22 cellular contexts compared by ENCODE assay signal in the genomic region with DNA sequence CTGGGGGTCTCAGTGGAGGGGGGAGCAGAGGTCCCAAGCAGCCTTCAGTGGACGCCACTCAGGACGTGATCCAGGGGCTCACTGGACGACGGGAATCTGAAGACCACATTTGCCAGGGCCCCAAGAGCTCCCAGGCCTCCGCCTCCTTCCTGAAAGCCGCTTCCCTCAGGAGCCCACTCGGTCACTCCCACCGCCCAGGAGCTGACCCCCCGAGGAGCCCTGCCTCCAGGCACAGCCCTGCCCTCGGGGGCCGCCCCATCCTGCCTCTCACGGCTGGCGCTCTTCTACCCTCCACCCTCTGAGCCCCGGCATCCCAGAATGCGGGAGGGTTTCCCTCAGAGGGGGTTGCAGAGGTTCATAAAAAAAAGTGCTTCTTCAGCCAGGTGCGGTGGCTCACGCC.
"Had no signal": no experiment of that assay in that cellular context is flagged by ENCODE, and none has a peak within 500 bp of the region (broad histone marks: within the 10 kb centered on the region; RNA-seq: fewer than 3 reads in every experiment).

No MANE protein-coding gene starts in this region.

- H3K4me1 ChIP-seq: prostate gland, right lobe of liver had no signal

- H3K4me1 Mint-ChIP-seq: activated naive CD4-positive, alpha-beta T cell treated with anti-CD3 and anti-CD28 coated beads, Interleukin-2, amount 10 ng/mL, durations not matched to agents 7 days and 5 days; memory B cell had no signal

- H3K27me3 Mint-ChIP-seq: activated naive CD4-positive, alpha-beta T cell treated with anti-CD3 and anti-CD28 coated beads, Interleukin-2, amount 10 ng/mL, durations not matched to agents 7 days and 5 days; effector memory CD8-positive, alpha-beta T cell; memory B cell; naive thymus-derived CD4-positive, alpha-beta T cell had no signal

- H3K4me3 ChIP-seq: left lung, mucosa of descending colon, neural progenitor cell, prostate gland, right lobe of liver, smooth muscle cell had no signal

- FAIRE-seq: keratinocyte, urothelium cell line had no signal

- H3K9me3 Mint-ChIP-seq: activated naive CD4-positive, alpha-beta T cell treated with anti-CD3 and anti-CD28 coated beads, Interleukin-2, amount 10 ng/mL, durations not matched to agents 7 days and 5 days; effector memory CD8-positive, alpha-beta T cell; memory B cell; naive thymus-derived CD4-positive, alpha-beta T cell; neural progenitor cell; stimulated activated effector memory CD8-positive, alpha-beta T cell treated with anti-CD3 and anti-CD28 coated beads, Interleukin-12 subunit alpha, Interleukin-12 subunit beta, amount 100 ng/mL, for 72 hours had no signal

- H3K4me3 Mint-ChIP-seq: activated naive CD4-positive, alpha-beta T cell treated with anti-CD3 and anti-CD28 coated beads, Interleukin-2, amount 10 ng/mL, durations not matched to agents 7 days and 5 days; effector memory CD8-positive, alpha-beta T cell; memory B cell; naive thymus-derived CD4-positive, alpha-beta T cell; neural progenitor cell; stimulated activated effector memory CD8-positive, alpha-beta T cell treated with anti-CD3 and anti-CD28 coated beads, Interleukin-12 subunit alpha, Interleukin-12 subunit beta, amount 100 ng/mL, for 72 hours had no signal

- H3K9me3 ChIP-seq: left lung, mucosa of descending colon, prostate gland, right lobe of liver had no signal

- DNase-seq: activated CD4-positive, alpha-beta T cell treated with anti-CD3 and anti-CD28 coated beads for 1 hour; activated CD8-positive, alpha-beta memory T cell treated with anti-CD3 and anti-CD28 coated beads for 24 hours; activated CD8-positive, alpha-beta memory T cell treated with anti-CD3 and anti-CD28 coated beads, Interleukin-2, amount 50 U/mL, for 48 hours; activated effector memory CD4-positive, alpha-beta T cell treated with Interleukin-2 at 50 U/mL for 16 hours; activated naive CD4-positive, alpha-beta T cell treated with anti-CD3 and anti-CD28 coated beads, Interleukin-2, amount 10 ng/mL, durations not matched to agents 7 days and 5 days; activated T-cell treated with anti-CD3 and anti-CD28 coated beads, Interleukin-2, amount 50 U/mL, for 48 hours; effector memory CD8-positive, alpha-beta T cell; hypothalamus; mucosa of descending colon; naive thymus-derived CD4-positive, alpha-beta T cell; right lobe of liver; stimulated activated CD4-positive, alpha-beta T cell treated with anti-CD3 and anti-CD28 coated beads, Interleukin-4, amount 100 ng/mL, for 24 hours; T-helper 2 cell had no signal

- H3K4me2 ChIP-seq: neural progenitor cell, smooth muscle cell had no signal

- H3K9ac ChIP-seq: neural progenitor cell had no signal

- H2AFZ ChIP-seq: neural progenitor cell had no signal

- H3K36me3 ChIP-seq: neural progenitor cell, prostate gland, right lobe of liver had no signal

- H3K27ac Mint-ChIP-seq: activated naive CD4-positive, alpha-beta T cell treated with anti-CD3 and anti-CD28 coated beads, Interleukin-2, amount 10 ng/mL, durations not matched to agents 7 days and 5 days; effector memory CD8-positive, alpha-beta T cell; memory B cell; naive thymus-derived CD4-positive, alpha-beta T cell; neural progenitor cell; stimulated activated effector memory CD8-positive, alpha-beta T cell treated with anti-CD3 and anti-CD28 coated beads, Interleukin-12 subunit alpha, Interleukin-12 subunit beta, amount 100 ng/mL, for 72 hours had no signal

- ATAC-seq: effector memory CD8-positive, alpha-beta T cell; left lung; mucosa of descending colon; naive thymus-derived CD4-positive, alpha-beta T cell; right lobe of liver; stimulated activated effector memory CD8-positive, alpha-beta T cell treated with anti-CD3 and anti-CD28 coated beads, Interleukin-12 subunit alpha, Interleukin-12 subunit beta, amount 100 ng/mL, for 72 hours had no signal

- H3K27ac ChIP-seq: left lung, neural progenitor cell, prostate gland, right lobe of liver, VCaP had no signal

- H3K27me3 ChIP-seq: left lung, neural progenitor cell, right lobe of liver had no signal
